Comparison of ENCODE assay signal across 8 cellular contexts in genomic region chr22:41621099-41621910, GRCh38.
DNase-seq lines count a peak whose midpoint lies in the region; ATAC-seq lines count a peak whose summit lies in the region.

Gene XRCC6, plus strand, starts transcription at chr22:41621295. Its CDS starts 710 bp downstream, at chr22:41622005.

- DNase-seq in AG08396 (ENCODE audit: low spot score) (peak; percentile 100), NCI-H446 (lab: John Stamatoyannopoulos, UW) (peak; percentile 99), iris pigment epithelial cell (ENCODE audit: low read depth) (peak; percentile 99)
- peak; percentile 99 for DNase-seq in activated CD4-positive, CD25-positive, alpha-beta regulatory T cell treated with anti-CD3 and anti-CD28 coated beads, Interleukin-2, amount 50 U/mL, for 16 hours (ENCODE audit: low read depth, low spot score)
- peak; percentile 100 for DNase-seq in central memory CD8-positive, alpha-beta T cell (ENCODE audit: low spot score in 2 of 2)
- peak; percentile 100 for DNase-seq in stimulated activated CD4-positive, alpha-beta T cell treated with anti-CD3 and anti-CD28 coated beads, Interleukin-12 subunit alpha, Interleukin-12 subunit beta, amount 100 ng/mL, for 4 hours

- no peaks in the 10 kb centered on the region for H3K27me3 Mint-ChIP-seq in central memory CD8-positive, alpha-beta T cell

- H3K36me3 Mint-ChIP-seq in central memory CD8-positive, alpha-beta T cell (ENCODE audit: insufficient read depth): peaks cover 48% of the 10 kb centered on the region

- H3K4me3 Mint-ChIP-seq in central memory CD8-positive, alpha-beta T cell: peak within 1 kb of the TSS; percentile 96

- peaks cover 32% of the 10 kb centered on the region for H3K4me1 Mint-ChIP-seq in central memory CD8-positive, alpha-beta T cell

- ATAC-seq in GM19023 (IDR thresholded peaks at IDR 0.05; ENCODE audit: unreplicated experiment): peak; percentile 89
- ATAC-seq in HG03280 (IDR thresholded peaks at IDR 0.05; ENCODE audit: unreplicated experiment): peak; percentile 78
- ATAC-seq in central memory CD8-positive, alpha-beta T cell (replicated peaks; ENCODE audit: extremely low read depth, poor library complexity, severe bottlenecking): peak; percentile 89

- peak within 1 kb of the TSS; percentile 97 for H3K27ac Mint-ChIP-seq in central memory CD8-positive, alpha-beta T cell (ENCODE audit: low read depth)

- H3K9me3 Mint-ChIP-seq in central memory CD8-positive, alpha-beta T cell: no peaks in the 10 kb centered on the region

Comparison
In these comparisons a context has a peak if more than half of its experiments do, and no peak if none do; other contexts are left out.
1. Peak in every context shown above with its lines: DNase-seq and ATAC-seq.